28 cellular contexts compared by ENCODE assay signal in genomic region chr3:196812853-196813252, GRCh38.
"Had no signal": no experiment of that assay in that cellular context is flagged by ENCODE, and none has a peak within 500 bp of the region (broad histone marks: within the 10 kb centered on the region; RNA-seq: fewer than 3 reads in every experiment).

No MANE protein-coding gene starts in this region.

- H3K4me1 Mint-ChIP-seq: activated naive CD4-positive, alpha-beta T cell treated with anti-CD3 and anti-CD28 coated beads, Interleukin-2, amount 10 ng/mL, durations not matched to agents 7 days and 5 days; central memory CD8-positive, alpha-beta T cell; endodermal cell; memory B cell; naive thymus-derived CD4-positive, alpha-beta T cell had no signal

- DNase-seq: activated CD4-positive, alpha-beta T cell treated with anti-CD3 and anti-CD28 coated beads for 48 hours; activated CD4-positive, alpha-beta T cell treated with anti-CD3 and anti-CD28 coated beads, Interleukin-2, amount 50 U/mL, for 48 hours; activated CD8-positive, alpha-beta memory T cell treated with anti-CD3 and anti-CD28 coated beads, Interleukin-2, amount 50 U/mL, for 4 hours; activated effector memory CD4-positive, alpha-beta T cell treated with anti-CD3 and anti-CD28 coated beads, Interleukin-2, amount 50 U/mL, for 16 hours; activated naive CD4-positive, alpha-beta T cell treated with anti-CD3 and anti-CD28 coated beads, Interleukin-2, amount 10 ng/mL, durations not matched to agents 7 days and 5 days; activated T-cell treated with anti-CD3 and anti-CD28 coated beads, Interleukin-2, amount 50 U/mL, for 1 hour; endodermal cell; foreskin keratinocyte; islet precursor cell; left cardiac atrium; midbrain; naive thymus-derived CD4-positive, alpha-beta T cell; ovary; stimulated activated CD4-positive, alpha-beta T cell treated with anti-CD3 and anti-CD28 coated beads, Interleukin-15, amount 100 ng/mL, for 24 hours; stimulated activated CD4-positive, alpha-beta T cell treated with anti-CD3 and anti-CD28 coated beads, Interleukin-2, amount 100 ng/mL, for 24 hours; stimulated activated naive CD4-positive, alpha-beta T cell treated with Interleukin-2 at 50 U/mL for 16 hours; T-helper 9 cell; WERI-Rb-1 had no signal

- H3K27ac ChIP-seq: breast epithelium, esophagus muscularis mucosa, foreskin keratinocyte, hepatocyte, ovary, prostate gland, tibial nerve, WERI-Rb-1 had no signal

- H3K4me3 ChIP-seq: breast epithelium, esophagus muscularis mucosa, hepatocyte, ovary, prostate gland, tibial nerve had no signal

- H3K9me3 ChIP-seq: breast epithelium, esophagus muscularis mucosa, ovary, prostate gland, tibial nerve had no signal

- ATAC-seq: activated CD4-positive, CD25-positive, alpha-beta regulatory T cell treated with anti-CD3 and anti-CD28 coated beads, Interleukin-2, amount 50 U/mL, for 24 hours; foreskin keratinocyte; naive thymus-derived CD4-positive, alpha-beta T cell had no signal

- H3K36me3 ChIP-seq: ovary had no signal

- H3K27me3 ChIP-seq: breast epithelium, esophagus muscularis mucosa, foreskin keratinocyte, hepatocyte, ovary, tibial nerve had no signal

- H3K9me3 Mint-ChIP-seq: activated naive CD4-positive, alpha-beta T cell treated with anti-CD3 and anti-CD28 coated beads, Interleukin-2, amount 10 ng/mL, durations not matched to agents 7 days and 5 days; activated T-helper 1 cell treated with anti-CD3 and anti-CD28 coated beads, Interleukin-12 subunit alpha, Interleukin-12 subunit beta, Interleukin-2, Interleukin-4 antibody, amounts not matched to agents 30 ng/mL and 10 ng/mL and 1 ng/mL, durations not matched to agents 14 hours and 24 hours and 36 hours; central memory CD8-positive, alpha-beta T cell; dendritic cell treated with granulocyte-macrophage colony-stimulating factor and Interleukin-4, amounts not matched to agents 40 ng/mL and 50 ng/mL, for 4 days; naive thymus-derived CD4-positive, alpha-beta T cell had no signal

- H3K4me3 Mint-ChIP-seq: activated naive CD4-positive, alpha-beta T cell treated with anti-CD3 and anti-CD28 coated beads, Interleukin-2, amount 10 ng/mL, durations not matched to agents 7 days and 5 days; activated T-helper 1 cell treated with anti-CD3 and anti-CD28 coated beads, Interleukin-12 subunit alpha, Interleukin-12 subunit beta, Interleukin-2, Interleukin-4 antibody, amounts not matched to agents 30 ng/mL and 10 ng/mL and 1 ng/mL, durations not matched to agents 14 hours and 24 hours and 36 hours; central memory CD8-positive, alpha-beta T cell; dendritic cell treated with granulocyte-macrophage colony-stimulating factor and Interleukin-4, amounts not matched to agents 40 ng/mL and 50 ng/mL, for 4 days; endodermal cell; memory B cell; naive thymus-derived CD4-positive, alpha-beta T cell had no signal

- H3K27ac Mint-ChIP-seq: activated naive CD4-positive, alpha-beta T cell treated with anti-CD3 and anti-CD28 coated beads, Interleukin-2, amount 10 ng/mL, durations not matched to agents 7 days and 5 days; activated T-helper 1 cell treated with anti-CD3 and anti-CD28 coated beads, Interleukin-12 subunit alpha, Interleukin-12 subunit beta, Interleukin-2, Interleukin-4 antibody, amounts not matched to agents 30 ng/mL and 10 ng/mL and 1 ng/mL, durations not matched to agents 14 hours and 24 hours and 36 hours; dendritic cell treated with granulocyte-macrophage colony-stimulating factor and Interleukin-4, amounts not matched to agents 40 ng/mL and 50 ng/mL, for 4 days; endodermal cell; memory B cell had no signal

- H3K27me3 Mint-ChIP-seq: activated naive CD4-positive, alpha-beta T cell treated with anti-CD3 and anti-CD28 coated beads, Interleukin-2, amount 10 ng/mL, durations not matched to agents 7 days and 5 days; central memory CD8-positive, alpha-beta T cell; dendritic cell treated with granulocyte-macrophage colony-stimulating factor and Interleukin-4, amounts not matched to agents 40 ng/mL and 50 ng/mL, for 4 days; memory B cell; naive thymus-derived CD4-positive, alpha-beta T cell had no signal

- H3K4me1 ChIP-seq: breast epithelium, foreskin keratinocyte, prostate gland, tibial nerve had no signal
